24 cellular contexts compared by ENCODE assay signal in the genomic region with DNA sequence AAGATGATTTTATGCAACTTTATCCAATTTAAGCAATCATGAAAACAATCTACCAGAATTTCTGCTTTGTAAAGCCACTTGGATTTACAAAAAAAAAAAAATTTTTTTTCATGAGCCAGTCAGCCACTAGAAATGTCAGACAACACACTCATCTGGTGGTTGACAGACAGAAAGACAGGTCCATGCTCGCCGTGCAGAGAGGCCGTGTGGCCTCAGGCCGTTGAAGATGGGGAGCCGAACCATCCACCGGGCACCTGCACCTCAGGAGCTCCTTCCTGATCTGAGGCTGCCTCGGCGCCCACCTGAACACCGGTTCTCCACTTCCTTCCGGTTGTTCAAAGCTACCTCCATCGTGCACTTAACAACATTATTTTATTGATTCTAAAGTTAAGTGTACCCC.
DNase-seq lines count a peak whose midpoint lies in the region; TF ChIP-seq lines count a peak whose summit lies in the region.
"Had no signal": no experiment of that assay in that cellular context is flagged by ENCODE, and none has a peak within 500 bp of the region (broad histone marks: within the 10 kb centered on the region; RNA-seq: fewer than 3 reads in every experiment).

No MANE protein-coding gene starts in this region.

- CTCF ChIA-PET in mammary epithelial cell (lab: Charles Lee; ENCODE audit: low non-redundant PET) = no interaction called here
- CTCF ChIA-PET in RWPE1 (lab: Yijun Ruan, JAX) = interaction anchor here (0.7 kb wide), 1 partner anchor 137 kb away, joined by 3 read pairs; no protein-coding TSS in a partner anchor

- 74% methylated on average over 11 of the region's 11 CpGs for WGBS in mammary epithelial cell (ENCODE audit: low coverage, missing lambda C conversion rate)
- 88 to 100% methylated on average over 1 to 11 of the region's 11 CpGs for WGBS in endodermal cell (ENCODE audit: insufficient coverage in 1 of 2, insufficient read length in 1 of 2), 2 experiments

- no peaks in the 10 kb centered on the region for H4K20me1 ChIP-seq in mammary epithelial cell (ENCODE audit: insufficient read depth, low read length)
- H4K20me1 ChIP-seq: BLaER1 treated with 17β-estradiol and CSF1 and Interleukin-3, amounts not matched to agents 10 nM and 100 nM had no signal

- no peaks in the 10 kb centered on the region for H3K36me3 ChIP-seq in mammary epithelial cell (ENCODE audit: insufficient read depth, low read length)
- no peaks in the 10 kb centered on the region for H3K36me3 ChIP-seq in breast epithelium
- H3K36me3 ChIP-seq in endodermal cell (ENCODE audit: control insufficient read depth, insufficient read depth, low read length) = no peaks in the 10 kb centered on the region
- no peaks in the 10 kb centered on the region for H3K36me3 ChIP-seq in vagina
- H3K36me3 ChIP-seq in MG63 = no peaks in the 10 kb centered on the region
- H3K36me3 ChIP-seq: BE2C; BLaER1 treated with 17β-estradiol and CSF1 and Interleukin-3, amounts not matched to agents 10 nM and 100 nM had no signal

- no peak overlapping the region for H3K27ac Mint-ChIP-seq in endodermal cell
- no peak overlapping the region for H3K27ac Mint-ChIP-seq in endothelial cell (ENCODE audit: unreplicated experiment)
- H3K27ac Mint-ChIP-seq: CD14-positive monocyte; CD4-positive, alpha-beta T cell had no signal

- H3K27me3 ChIP-seq in mammary epithelial cell (ENCODE audit: insufficient read depth, low read length) (no peaks in the 10 kb centered on the region), breast epithelium (no peaks in the 10 kb centered on the region), endodermal cell (ENCODE audit: control insufficient read depth, insufficient read depth, low read length, poor library complexity, severe bottlenecking) (peaks cover 4% of the 10 kb centered on the region), vagina (no peaks in the 10 kb centered on the region), MG63 (no peaks in the 10 kb centered on the region)
- H3K27me3 ChIP-seq: BE2C; BLaER1 treated with 17β-estradiol and CSF1 and Interleukin-3, amounts not matched to agents 10 nM and 100 nM had no signal

- no peaks in the 10 kb centered on the region for H3K9me3 ChIP-seq in mammary epithelial cell (replicated peaks; ENCODE audit: insufficient read depth, low read length)
- no peaks in the 10 kb centered on the region for H3K9me3 ChIP-seq in breast epithelium
- no peaks in the 10 kb centered on the region for H3K9me3 ChIP-seq in endodermal cell (ENCODE audit: control insufficient read depth, low read length)
- no peaks in the 10 kb centered on the region for H3K9me3 ChIP-seq in vagina
- H3K9me3 ChIP-seq in MG63 = peaks cover 8% of the 10 kb centered on the region; the same call in 1 of the 2 replicates
- H3K9me3 ChIP-seq: A549; BE2C; BLaER1 treated with 17β-estradiol and CSF1 and Interleukin-3, amounts not matched to agents 10 nM and 100 nM had no signal

- no peaks in the 10 kb centered on the region for H3K36me3 Mint-ChIP-seq in endodermal cell (ENCODE audit: low read depth)
- no peaks in the 10 kb centered on the region for H3K36me3 Mint-ChIP-seq in endothelial cell (ENCODE audit: low read depth, unreplicated experiment)
- H3K36me3 Mint-ChIP-seq: CD14-positive monocyte; CD8-positive, alpha-beta memory T cell had no signal

- DNase-seq in mammary epithelial cell (peak; percentile 31), breast epithelium (ENCODE audit: low spot score in 2 of 2) (no peak), RWPE1 (ENCODE audit: low spot score) (peak; percentile 28), endodermal cell (peak; percentile 23), vagina (ENCODE audit: extremely low spot score in 2 of 2) (peak; percentile 34 to 40), MG63 (no peak), endothelial cell (ENCODE audit: low spot score) (no peak)
- DNase-seq: 8988T; ACHN; AML-193; BE2C; CD4-positive, alpha-beta T cell; CD8-positive, alpha-beta memory T cell; DMS 273 treated with DMSO at 0.1 percent for 48 hours; DMS79; EL; GDM1; GM23248; H7; HCEC 1CT had no signal

- H3K4me1 ChIP-seq in mammary epithelial cell (ENCODE audit: insufficient read depth, low read length) (no peaks in the 10 kb centered on the region), breast epithelium (no peaks in the 10 kb centered on the region), endodermal cell (ENCODE audit: control insufficient read depth, insufficient read depth, low read length) (no peaks in the 10 kb centered on the region), vagina (no peaks in the 10 kb centered on the region)
- H3K4me1 ChIP-seq: A549, BE2C had no signal

- H3K4me2 ChIP-seq in mammary epithelial cell (ENCODE audit: insufficient read depth, low read depth, low read length) = no peak overlapping the region
- H3K4me2 ChIP-seq: A549; BLaER1 treated with 17β-estradiol and CSF1 and Interleukin-3, amounts not matched to agents 10 nM and 100 nM had no signal

- no peak for TF ChIP-seq CTCF in mammary epithelial cell (conservative IDR thresholded peaks at IDR 0.05 in 1 of 2, IDR thresholded peaks at IDR 0.05 in 1 of 2; ENCODE audit: extremely low read depth in 1 of 2, insufficient read depth in 1 of 2, low read depth in 1 of 2, low read length in 2 of 2)
- no peak for TF ChIP-seq CTCF in breast epithelium (IDR thresholded peaks at IDR 0.05)
- TF ChIP-seq CTCF in RWPE1 (conservative IDR thresholded peaks at IDR 0.05; ENCODE audit: low read depth) = no peak
- TF ChIP-seq CTCF in endodermal cell (conservative IDR thresholded peaks at IDR 0.05) = no peak
- TF ChIP-seq CTCF in vagina (IDR thresholded peaks at IDR 0.05) = no peak
- TF ChIP-seq CTCF in endothelial cell (IDR thresholded peaks at IDR 0.05; ENCODE audit: unreplicated experiment) = no peak

- POLR2A ChIA-PET in RWPE1 (lab: Yijun Ruan, JAX; ENCODE audit: low non-redundant PET) = no interaction called here

- H3K27ac ChIP-seq in mammary epithelial cell (ENCODE audit: insufficient read depth, low read depth, low read length) = no peak overlapping the region
- H3K27ac ChIP-seq in breast epithelium = no peak overlapping the region
- no peak overlapping the region for H3K27ac ChIP-seq in RWPE1
- H3K27ac ChIP-seq in endodermal cell (ENCODE audit: low read depth, low read length) = no peak overlapping the region
- no peak overlapping the region for H3K27ac ChIP-seq in vagina
- H3K27ac ChIP-seq: A549; BLaER1 treated with 17β-estradiol and CSF1 and Interleukin-3, amounts not matched to agents 10 nM and 100 nM; GM23248 had no signal

- in situ Hi-C loops in mammary epithelial cell (cut with MboI; ENCODE audit: low sequenced_read_pairs in 2 of 2) = loop anchor here (25.0 kb wide), 2 partner anchors 233 to 258 kb away; a partner anchor contains a TSS

- no peak overlapping the region for H2AFZ ChIP-seq in mammary epithelial cell (ENCODE audit: low read depth, low read length)
- H2AFZ ChIP-seq: GM23248 had no signal

- intact Hi-C loops in mammary epithelial cell (cut with micrococcal nuclease) = no loop called here
- intact Hi-C loops in breast epithelium (cut with DNase I; ENCODE audit: low total_unique reads) = no loop called here
- intact Hi-C loops in vagina (cut with DNase I) = no loop called here

- dilution Hi-C loops in mammary epithelial cell (cut with HindIII; ENCODE audit: low sequenced_read_pairs) = no loop called here

- H3K27me3 Mint-ChIP-seq in endodermal cell (ENCODE audit: insufficient read depth) (peaks cover 17% of the 10 kb centered on the region), endothelial cell (ENCODE audit: unreplicated experiment) (peaks cover 4% of the 10 kb centered on the region)

- TF ChIP-seq POLR2A in breast epithelium (IDR thresholded peaks at IDR 0.05) (no peak), vagina (IDR thresholded peaks at IDR 0.05) (no peak)

- no peak overlapping the region for H3K4me3 ChIP-seq in mammary epithelial cell (replicated peaks in 1 of 3; ENCODE audit: insufficient read depth in 1 of 3, low read depth in 2 of 3, low read length in 3 of 3)
- no peak overlapping the region for H3K4me3 ChIP-seq in breast epithelium
- H3K4me3 ChIP-seq in endodermal cell (ENCODE audit: low read length) = no peak overlapping the region
- H3K4me3 ChIP-seq in vagina = no peak overlapping the region
- H3K4me3 ChIP-seq in MG63 = no peak overlapping the region
- H3K4me3 ChIP-seq: A549; BLaER1 treated with 17β-estradiol and CSF1 and Interleukin-3, amounts not matched to agents 10 nM and 100 nM; GM12878; GM23248 had no signal

- H3K9ac ChIP-seq in mammary epithelial cell (ENCODE audit: insufficient read depth, low read length) (no peak overlapping the region), endodermal cell (ENCODE audit: extremely low read depth, low read length, poor library complexity, severe bottlenecking) (no peak overlapping the region)
- H3K9ac ChIP-seq: BLaER1 treated with 17β-estradiol and CSF1 and Interleukin-3, amounts not matched to agents 10 nM and 100 nM; GM23248 had no signal

- H3K9me3 Mint-ChIP-seq in endodermal cell = no peaks in the 10 kb centered on the region
- no peaks in the 10 kb centered on the region for H3K9me3 Mint-ChIP-seq in endothelial cell (ENCODE audit: unreplicated experiment)
- H3K9me3 Mint-ChIP-seq: CD14-positive monocyte; CD4-positive, alpha-beta T cell; CD8-positive, alpha-beta memory T cell had no signal

- H3K79me2 ChIP-seq in mammary epithelial cell (ENCODE audit: insufficient read depth, low read length) = no peaks in the 10 kb centered on the region

- no peak overlapping the region for H3K4me3 Mint-ChIP-seq in endodermal cell
- H3K4me3 Mint-ChIP-seq in endothelial cell (ENCODE audit: unreplicated experiment) = no peak overlapping the region
- H3K4me3 Mint-ChIP-seq: CD14-positive monocyte; CD4-positive, alpha-beta T cell; CD8-positive, alpha-beta memory T cell had no signal

- no TSS peak for BruUV-seq in mammary epithelial cell (replicated peaks; lab: Mats Ljungman, UMichigan)

- H3K4me1 Mint-ChIP-seq in endodermal cell = peaks cover 1% of the 10 kb centered on the region
- peaks cover 3% of the 10 kb centered on the region for H3K4me1 Mint-ChIP-seq in endothelial cell (ENCODE audit: unreplicated experiment)
- H3K4me1 Mint-ChIP-seq: CD14-positive monocyte; CD8-positive, alpha-beta memory T cell had no signal

Comparison
In these comparisons a context has a peak if more than half of its experiments do, and no peak if none do; other contexts are left out.
1. DNase-seq: peak in mammary epithelial cell (single experiment), RWPE1 (single experiment), endodermal cell (single experiment) and vagina (2 of 2); none in breast epithelium (0 of 2), MG63 (single experiment) and endothelial cell (single experiment).